In the genomic region with DNA sequence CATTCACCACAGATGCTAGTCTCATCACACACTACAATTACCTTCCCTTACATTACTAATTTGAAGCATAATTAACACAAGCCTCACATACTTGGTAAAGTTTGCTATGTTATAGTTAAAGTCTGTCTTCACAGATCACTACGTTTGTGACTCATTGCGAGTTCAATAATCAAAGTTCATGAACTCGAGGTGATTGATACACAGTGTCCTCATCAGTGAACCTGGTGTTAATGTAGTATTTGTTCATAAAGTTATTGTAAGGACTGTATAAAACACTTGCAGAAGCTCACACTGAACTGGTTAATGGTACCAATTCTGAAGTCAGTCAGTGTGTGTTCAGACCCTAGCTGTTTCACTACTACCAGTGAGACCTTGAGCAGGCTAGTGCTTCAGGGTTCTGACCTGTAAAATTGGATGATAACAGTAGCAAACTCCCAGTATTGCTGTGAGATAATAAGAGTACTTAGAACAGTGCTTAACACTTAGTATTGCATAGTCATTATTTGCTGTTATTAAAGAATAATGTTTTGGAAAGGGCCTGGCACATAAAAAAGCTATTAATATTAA, we compare ENCODE assay signal across 35 cellular contexts.
"Had no signal": no experiment of that assay in that cellular context is flagged by ENCODE, and none has a peak within 500 bp of the region (broad histone marks: within the 10 kb centered on the region; RNA-seq: fewer than 3 reads in every experiment).

No MANE protein-coding gene starts in this region.

- H3K4me3 ChIP-seq: MG63 had no signal

- H3K9me3 ChIP-seq: MG63 had no signal

- H3K27me3 ChIP-seq: MG63 had no signal

- DNase-seq: Karpas-422, Kasumi-1, MM.1S, MV-4-11, NCI-H1048, NCI-H1092, NCI-H1092 treated with DMSO at 0.1 percent for 48 hours, NCI-H1105, NCI-H1105 treated with DMSO at 0.1 percent for 48 hours, NCI-H1417, NCI-H1417 treated with DMSO at 0.1 percent for 48 hours, NCI-H1436, NCI-H1436 treated with DMSO at 0.1 percent for 48 hours, NCI-H146, NCI-H1694, NCI-H1694 treated with DMSO at 0.1 percent for 48 hours, NCI-H187, NCI-H187 treated with DMSO at 0.1 percent for 48 hours, NCI-H1930, NCI-H2029, NCI-H2029 treated with DMSO at 0.1 percent for 48 hours, NCI-H2081, NCI-H2081 treated with DMSO at 0.1 percent for 48 hours, NCI-H2107, NCI-H2171, NCI-H2171 treated with DMSO at 0.1 percent for 48 hours, NCI-H2227 treated with DMSO at 0.1 percent for 48 hours, NCI-H226, NCI-H345, NCI-H446, NCI-H446 treated with DMSO at 0.1 percent for 48 hours, NCI-H510A, NCI-H510A treated with DMSO at 0.1 percent for 48 hours, NCI-H524 had no signal

- H3K36me3 ChIP-seq: MG63 had no signal
